Comparison of ENCODE assay signal across 17 cellular contexts in the genomic region with DNA sequence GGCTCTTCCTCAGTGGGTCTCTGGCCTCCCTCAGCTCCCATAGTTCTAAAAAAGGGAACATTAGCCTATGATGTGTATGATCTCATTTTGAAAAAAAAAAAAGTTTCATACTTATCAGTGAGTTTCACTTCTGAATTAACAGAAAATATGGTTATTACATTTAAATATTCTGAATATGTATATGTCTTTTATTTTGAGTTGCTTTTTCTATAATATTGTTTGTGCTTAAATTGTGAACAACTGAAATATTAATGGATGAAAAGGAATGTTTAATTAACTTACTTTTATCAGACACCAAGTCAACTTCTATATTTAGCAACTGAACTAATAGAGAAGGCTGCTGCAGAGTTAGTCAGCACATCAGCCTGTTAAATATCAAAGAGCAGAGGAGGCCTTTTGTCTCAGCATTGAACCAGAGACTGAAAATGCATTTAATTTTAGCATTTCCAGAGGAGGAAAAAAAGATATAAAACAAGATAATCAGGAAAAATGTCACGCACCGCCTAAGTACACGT. TPM values are rescaled to one million over a fixed set of nuclear protein-coding genes. Genes with fewer than 3 reads are reported as not detected.
DNase-seq lines count a peak whose midpoint lies in the region; ATAC-seq and TF ChIP-seq lines count a peak whose summit lies in the region.
"Had no signal": no experiment of that assay in that cellular context is flagged by ENCODE, and none has a peak within 500 bp of the region (broad histone marks: within the 10 kb centered on the region; RNA-seq: fewer than 3 reads in every experiment).

No MANE protein-coding gene starts in this region.

- peak overlapping the region; percentile 9 for H3K9ac ChIP-seq in SK-N-MC (ENCODE audit: insufficient read length)
- no peak overlapping the region for H3K9ac ChIP-seq in parathyroid adenoma

- DNase-seq in AG20443 (ENCODE audit: low spot score) (peak; percentile 13), SK-N-MC (ENCODE audit: low read depth, low spot score) (no peak), foreskin keratinocyte (peak in 1 of 2 donors; percentile 42), RPMI8226 (no peak), dedifferentiated amniotic fluid mesenchymal stem cell (ENCODE audit: extremely low spot score) (no peak), DMS114 treated with DMSO at 0.1 percent for 48 hours (lab: John Stamatoyannopoulos, UW; ENCODE audit: unreplicated experiment) (no peak)
- no peak for DNase-seq in activated CD8-positive, alpha-beta T cell treated with anti-CD3 and anti-CD28 coated beads, Interleukin-2, amount 10 ng/mL, durations not matched to agents 7 days and 5 days
- DNase-seq: ACHN; activated CD4-positive, alpha-beta T cell treated with anti-CD3 and anti-CD28 coated beads for 4 hours; activated T-cell treated with anti-CD3 and anti-CD28 coated beads, Interleukin-2, amount 50 U/mL, for 1 hour; NCI-H1436 treated with DMSO at 0.1 percent for 48 hours; NCI-H526 treated with DMSO at 0.1 percent for 48 hours; spleen had no signal

- H3K27ac ChIP-seq in SK-N-MC = peak overlapping the region; percentile 45; the same call in 1 of the 2 replicates
- peak overlapping the region; percentile 76 for H3K27ac ChIP-seq in foreskin keratinocyte
- peak overlapping the region; percentile 3 for H3K27ac ChIP-seq in parathyroid adenoma
- H3K27ac ChIP-seq: RWPE1, spleen, suprapubic skin had no signal

- no peak for ATAC-seq in foreskin keratinocyte
- no peak for ATAC-seq in activated CD8-positive, alpha-beta T cell treated with anti-CD3 and anti-CD28 coated beads, Interleukin-2, amount 10 ng/mL, durations not matched to agents 7 days and 5 days

- CTCF ChIA-PET in activated CD8-positive, alpha-beta T cell treated with anti-CD3 and anti-CD28 coated beads, Interleukin-2, amount 10 ng/mL, durations not matched to agents 7 days and 5 days (lab: Charles Lee) = no interaction called here

- no peaks in the 10 kb centered on the region for H3K9me3 Mint-ChIP-seq in activated CD8-positive, alpha-beta T cell treated with anti-CD3 and anti-CD28 coated beads, Interleukin-2, amount 10 ng/mL, durations not matched to agents 7 days and 5 days (ENCODE audit: insufficient read depth)
- H3K9me3 Mint-ChIP-seq: IgD-negative memory B cell had no signal

- H3K79me2 ChIP-seq in parathyroid adenoma = no peaks in the 10 kb centered on the region

- H3K9me3 ChIP-seq in SK-N-MC (ENCODE audit: low read depth, low read length) = no peaks in the 10 kb centered on the region
- H3K9me3 ChIP-seq in parathyroid adenoma (ENCODE audit: control insufficient read depth, low read length) = no peaks in the 10 kb centered on the region
- H3K9me3 ChIP-seq: spleen, suprapubic skin had no signal

- POLR2A ChIA-PET in activated CD8-positive, alpha-beta T cell treated with anti-CD3 and anti-CD28 coated beads, Interleukin-2, amount 10 ng/mL, durations not matched to agents 7 days and 5 days (lab: Charles Lee) = no interaction called here

- H3K4me1 Mint-ChIP-seq in activated CD8-positive, alpha-beta T cell treated with anti-CD3 and anti-CD28 coated beads, Interleukin-2, amount 10 ng/mL, durations not matched to agents 7 days and 5 days (ENCODE audit: low read depth) = peaks cover 8% of the 10 kb centered on the region

- H3K36me3 ChIP-seq in SK-N-MC (ENCODE audit: insufficient read depth, low read length) (no peaks in the 10 kb centered on the region), parathyroid adenoma (ENCODE audit: control insufficient read depth, insufficient read depth, low read length) (no peaks in the 10 kb centered on the region)
- H3K36me3 ChIP-seq: spleen, suprapubic skin had no signal

- H3K4me2 ChIP-seq in parathyroid adenoma (ENCODE audit: low read length) = no peak overlapping the region

- H3K27ac Mint-ChIP-seq in activated CD8-positive, alpha-beta T cell treated with anti-CD3 and anti-CD28 coated beads, Interleukin-2, amount 10 ng/mL, durations not matched to agents 7 days and 5 days = no peak overlapping the region
- H3K27ac Mint-ChIP-seq: IgD-negative memory B cell had no signal

- no peak overlapping the region for H3K4me3 ChIP-seq in SK-N-MC
- H3K4me3 ChIP-seq in parathyroid adenoma (ENCODE audit: low read depth, low read length) = no peak overlapping the region
- H3K4me3 ChIP-seq: spleen, suprapubic skin had no signal

- peak overlapping the region; percentile 50 for H2AFZ ChIP-seq in parathyroid adenoma

- H3K27me3 Mint-ChIP-seq in activated CD8-positive, alpha-beta T cell treated with anti-CD3 and anti-CD28 coated beads, Interleukin-2, amount 10 ng/mL, durations not matched to agents 7 days and 5 days (ENCODE audit: low read depth) = no peaks in the 10 kb centered on the region

- peaks cover 4% of the 10 kb centered on the region for H3K36me3 Mint-ChIP-seq in activated CD8-positive, alpha-beta T cell treated with anti-CD3 and anti-CD28 coated beads, Interleukin-2, amount 10 ng/mL, durations not matched to agents 7 days and 5 days (ENCODE audit: low read depth)

- no peak for TF ChIP-seq CTCF in foreskin keratinocyte (conservative IDR thresholded peaks at IDR 0.05)
- no peak for TF ChIP-seq CTCF in parathyroid adenoma (IDR thresholded peaks at IDR 0.05)

- peaks cover 17% of the 10 kb centered on the region for H3K4me1 ChIP-seq in foreskin keratinocyte
- no peaks in the 10 kb centered on the region for H3K4me1 ChIP-seq in parathyroid adenoma
- H3K4me1 ChIP-seq: spleen, suprapubic skin had no signal

- H3K27me3 ChIP-seq in foreskin keratinocyte (no peaks in the 10 kb centered on the region), parathyroid adenoma (ENCODE audit: control insufficient read depth, insufficient read depth, low read length) (no peaks in the 10 kb centered on the region)
- H3K27me3 ChIP-seq: spleen, suprapubic skin had no signal

- H3K4me3 Mint-ChIP-seq in activated CD8-positive, alpha-beta T cell treated with anti-CD3 and anti-CD28 coated beads, Interleukin-2, amount 10 ng/mL, durations not matched to agents 7 days and 5 days = no peak overlapping the region
- H3K4me3 Mint-ChIP-seq: IgD-negative memory B cell had no signal

RNA-seq across cellular contexts. Expression of gene FHL1, which starts 20.4 kb away (rescaled TPM):
- 135 and 234 TPM in 2 replicates for total RNA-seq in foreskin keratinocyte
- 118 and 168 TPM in 2 replicates for polyA plus RNA-seq in foreskin keratinocyte
- 10 to 100 TPM; 12.6 to 14.4 TPM for total RNA-seq in activated CD8-positive, alpha-beta T cell treated with anti-CD3 and anti-CD28 coated beads, Interleukin-2, amount 10 ng/mL, durations not matched to agents 7 days and 5 days

Comparison
In these comparisons a context has a peak if more than half of its experiments do, and no peak if none do; other contexts are left out.
1. H3K27ac ChIP-seq: peak in every context shown above with its lines; median percentile 76 in foreskin keratinocyte; 45 in SK-N-MC; 3 in parathyroid adenoma.